19 cellular contexts compared by ENCODE assay signal in the genomic region with DNA sequence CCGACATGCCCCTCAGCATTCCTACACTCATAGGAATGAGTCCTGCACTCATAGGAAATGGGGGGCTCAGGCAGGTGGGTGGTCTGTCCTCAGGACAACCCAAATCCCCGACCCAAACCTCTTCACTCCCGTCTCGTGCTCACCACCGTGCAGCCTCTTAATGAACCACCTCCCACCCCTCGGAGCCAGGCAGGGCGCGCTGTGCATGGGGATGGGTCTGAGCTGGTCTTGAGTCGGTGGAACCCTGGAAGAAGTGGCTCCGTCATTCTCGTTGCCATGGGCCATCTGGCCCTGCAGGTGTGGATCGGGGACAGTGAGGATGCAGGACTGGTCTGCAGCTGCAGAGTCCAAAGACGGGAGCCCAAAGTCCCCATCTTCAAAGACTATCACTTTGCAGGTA. TPM values are rescaled to one million over a fixed set of nuclear protein-coding genes. Genes with fewer than 3 reads are reported as not detected.
DNase-seq lines count a peak whose midpoint lies in the region; ATAC-seq, FAIRE-seq and TF ChIP-seq lines count a peak whose summit lies in the region.
"Had no signal": no experiment of that assay in that cellular context is flagged by ENCODE, and none has a peak within 500 bp of the region (broad histone marks: within the 10 kb centered on the region; RNA-seq: fewer than 3 reads in every experiment).

No MANE protein-coding gene starts in this region.

- no TSS peak for BruUV-seq in HepG2 (replicated peaks; lab: Mats Ljungman, UMichigan)

- H3K27me3 ChIP-seq in BLaER1 (no peaks in the 10 kb centered on the region; the same call in 1 of the 2 replicates), colonic mucosa (no peaks in the 10 kb centered on the region), HepG2 (ENCODE audit: control insufficient read depth in 1 of 2, insufficient read depth in 2 of 2, low read length in 2 of 2) (peaks cover under 1 to 23% of the 10 kb centered on the region in 2 experiments; a peak in 3 of 5 replicates), osteoblast (ENCODE audit: insufficient read depth, low read length) (peaks cover 3% of the 10 kb centered on the region)

- WGBS in HepG2 (ENCODE audit: low lambda C conversion rate) = 30% methylated on average over 12 of the region's 13 CpGs

- H3K36me3 ChIP-seq in BLaER1 (no peaks in the 10 kb centered on the region), colonic mucosa (no peaks in the 10 kb centered on the region), HepG2 (replicated peaks in 1 of 2; ENCODE audit: control insufficient read depth in 1 of 2, insufficient read depth in 2 of 2, low read length in 2 of 2) (no peaks in the 10 kb centered on the region), osteoblast (ENCODE audit: insufficient read depth, low read length) (no peaks in the 10 kb centered on the region)

- no peak for TF ChIP-seq POLR2A in HepG2 (IDR thresholded peaks at IDR 0.05; ENCODE audit: insufficient read depth in 1 of 2, low read depth in 2 of 2, low read length in 2 of 2)

- H3K4me1 ChIP-seq in BLaER1 (peaks cover 52% of the 10 kb centered on the region), colonic mucosa (peaks cover 14% of the 10 kb centered on the region), HepG2 (ENCODE audit: insufficient read depth, low read length) (peaks cover 63% of the 10 kb centered on the region), osteoblast (ENCODE audit: insufficient read depth, low read length) (no peaks in the 10 kb centered on the region)

- H3K27ac ChIP-seq in BLaER1 (no peak overlapping the region), colonic mucosa (peak overlapping the region; percentile 69), HepG2 (ENCODE audit: extremely low read length, insufficient read depth, low read length) (no peak overlapping the region), osteoblast (ENCODE audit: low read depth, low read length) (no peak overlapping the region)
- H3K27ac ChIP-seq: C4-2B, GM23248 had no signal

- H2AFZ ChIP-seq in HepG2 (ENCODE audit: low read length) (no peak overlapping the region), osteoblast (ENCODE audit: low read length) (no peak overlapping the region)
- H2AFZ ChIP-seq: GM23248 had no signal

- intact Hi-C loops in colonic mucosa (cut with DNase I) = no loop called here
- intact Hi-C loops in HepG2 (cut with micrococcal nuclease; ENCODE audit: unreplicated experiment) = loop anchor here (1.0 kb wide), 1 partner anchor 33 kb away; no protein-coding TSS in a partner anchor

- H3K4me2 ChIP-seq in BLaER1 (peak overlapping the region; percentile 77), HepG2 (ENCODE audit: low read depth, low read length) (peak overlapping the region; percentile 84), osteoblast (ENCODE audit: insufficient read depth, low read length) (no peak overlapping the region)

- POLR2A ChIA-PET in HepG2 (lab: Yijun Ruan, JAX) = no interaction called here

- ATAC-seq in HepG2 = peak; percentile 6; the same call in 2 of the 3 replicates

- CTCF ChIA-PET in HepG2 (lab: Yijun Ruan, JAX; ENCODE audit: low intra/inter-chr PET ratio, low total read pairs) = no interaction called here

- in situ Hi-C loops in HepG2 (cut with HindIII; ENCODE audit: extremely low pct_ligation_motif_present, low pct_unique_long_range_greater_than_20kb) = no loop called here

- H4K20me1 ChIP-seq in BLaER1 (no peaks in the 10 kb centered on the region), HepG2 (ENCODE audit: insufficient read depth, low read length) (no peaks in the 10 kb centered on the region), osteoblast (ENCODE audit: insufficient read depth, low read length) (no peaks in the 10 kb centered on the region)

- H3K9ac ChIP-seq in BLaER1 = 0 out of 2 replicates have a peak overlapping the region, but pooled peaks have one; percentile 11
- H3K9ac ChIP-seq in colonic mucosa (ENCODE audit: low read depth in 2 of 2, low read length in 2 of 2) = peak overlapping the region in 1 of 2 donors; percentile 93
- H3K9ac ChIP-seq in HepG2 (ENCODE audit: insufficient read depth, low read depth, low read length) = no peak overlapping the region
- H3K9ac ChIP-seq: GM23248 had no signal

- no peak for TF ChIP-seq EP300 in HepG2 (IDR thresholded peaks at IDR 0.05; ENCODE audit: low read depth in 2 of 2, low read length in 2 of 2)
- TF ChIP-seq EP300 in HepG2 (CRISPR knock-in tag; IDR thresholded peaks at IDR 0.05; ENCODE audit: borderline replicate concordance) = no peak

- TF ChIP-seq RAD21 in HepG2 (CRISPR knock-in tag; IDR thresholded peaks at IDR 0.05) = no peak

- no peak for FAIRE-seq in HepG2 (lab: Jason Lieb, UNC)
- FAIRE-seq: D721Med, GM12892, GM19239 had no signal

- no peak for DNase-seq in colonic mucosa
- no peak for DNase-seq in HepG2 (ENCODE audit: low spot score)
- DNase-seq in osteoblast (ENCODE audit: insufficient read length, low spot score, missing footprints) = peak; percentile 66
- no peak for DNase-seq in NCI-H146 (lab: John Stamatoyannopoulos, UW)
- no peak for DNase-seq in NCI-H187 treated with DMSO at 0.1 percent for 48 hours (lab: John Stamatoyannopoulos, UW)
- DNase-seq in COR-L47 (lab: John Stamatoyannopoulos, UW) = no peak
- DNase-seq: 8988T; CD4-positive, alpha-beta memory T cell; DMS153; DMS79 treated with DMSO at 0.1 percent for 48 hours; EL; GDM1; GM23248; H7 had no signal

- TF ChIP-seq CTCF in colonic mucosa (IDR thresholded peaks at IDR 0.05) (no peak), HepG2 (CRISPR knock-in tag; IDR thresholded peaks at IDR 0.05) (no peak), osteoblast (IDR thresholded peaks at IDR 0.05; ENCODE audit: extremely low read depth, low read depth, low read length) (no peak)

- H3K4me3 ChIP-seq in BLaER1 (peak overlapping the region; percentile 36; the same call in 1 of the 2 replicates), colonic mucosa (no peak overlapping the region), HepG2 (replicated peaks in 1 of 3; ENCODE audit: insufficient read depth in 1 of 3, low read depth in 2 of 3, low read length in 3 of 3) (peak overlapping the region; percentile 26 to 60 (median 27)), osteoblast (ENCODE audit: insufficient read depth, low read length) (no peak overlapping the region)
- H3K4me3 ChIP-seq: GM23248 had no signal

- H3K9me3 ChIP-seq in BLaER1 = no peaks in the 10 kb centered on the region
- H3K9me3 ChIP-seq in colonic mucosa = no peaks in the 10 kb centered on the region
- no peaks in the 10 kb centered on the region for H3K9me3 ChIP-seq in HepG2 (ENCODE audit: low read length)
- H3K9me3 ChIP-seq in osteoblast (ENCODE audit: low read depth, low read length) = no peaks in the 10 kb centered on the region

- no peaks in the 10 kb centered on the region for H3K79me2 ChIP-seq in HepG2 (ENCODE audit: insufficient read depth, low read length)
- no peaks in the 10 kb centered on the region for H3K79me2 ChIP-seq in osteoblast (ENCODE audit: insufficient read depth, low read length)

RNA-seq across cellular contexts. Expression of gene RAB40B, which starts 6.4 kb away (rescaled TPM):
- total RNA-seq in colonic mucosa = 10 to 100 TPM; 34.7 to 35.8 TPM
- 4.4 and 6.2 TPM in 2 replicates for total RNA-seq in HepG2 (2016; rRNA removed; fragmentation: Illumina TruSeq; extraction: Trizol)
- total RNA-seq in HepG2 (2016; cell fraction: cytosol; rRNA removed; fragmentation: Illumina TruSeq; extraction: Trizol; ENCODE audit: low read depth) = 8.6 and 11.9 TPM in 2 replicates
- total RNA-seq in HepG2 (2016; cell fraction: insoluble cytoplasmic fraction; rRNA removed; fragmentation: Illumina TruSeq; extraction: Trizol) = 6.2 and 7.4 TPM in 2 replicates
- 18.5 and 22.6 TPM in 2 replicates for total RNA-seq in HepG2 (2016; cell fraction: membrane; rRNA removed; fragmentation: Illumina TruSeq; extraction: Trizol)
- 3.7 TPM in 2 replicates for total RNA-seq in HepG2 (2016; cell fraction: nucleus; rRNA removed; fragmentation: Illumina TruSeq; extraction: Trizol)
- 6.5 and 7.2 TPM in 2 replicates for polyA plus RNA-seq in HepG2 (2011; rRNA removed)
- 5.7 and 9.9 TPM in 2 replicates for polyA plus RNA-seq in HepG2 (2011; cell fraction: cytosol; rRNA removed)
- polyA plus RNA-seq in HepG2 (2011; cell fraction: nucleus; rRNA removed) = 10.8 and 12.6 TPM in 2 replicates
- polyA plus RNA-seq in HepG2 (2012) = 6.2 and 7.3 TPM in 2 replicates
- 25.0 and 26.7 TPM in 2 replicates for polyA plus RNA-seq in HepG2 (2016; cell fraction: cytosol; fragmentation: Illumina TruSeq; extraction: Trizol; ENCODE audit: low read depth)
- 7.0 and 7.6 TPM in 2 replicates for polyA plus RNA-seq in HepG2 (2016; cell fraction: insoluble cytoplasmic fraction; fragmentation: Illumina TruSeq; extraction: Trizol; ENCODE audit: low read depth)
- 27.5 and 28.9 TPM in 2 replicates for polyA plus RNA-seq in HepG2 (2016; cell fraction: membrane; fragmentation: Illumina TruSeq; extraction: Trizol; ENCODE audit: low read depth)
- polyA plus RNA-seq in HepG2 (2016; cell fraction: nucleus; fragmentation: Illumina TruSeq; extraction: Trizol; ENCODE audit: insufficient read depth, low read depth) = 8.7 and 12.0 TPM in 2 replicates
- polyA minus RNA-seq in HepG2 (2011; rRNA and poly(A)+ RNA removed; ENCODE audit: low replicate concordance) = 3.1 and 8.9 TPM in 2 replicates
- polyA minus RNA-seq in HepG2 (2011; cell fraction: cytosol; rRNA and poly(A)+ RNA removed) = 1.4 and 3.2 TPM in 2 replicates
- polyA minus RNA-seq in HepG2 (2011; cell fraction: nucleus; rRNA and poly(A)+ RNA removed) = 2.7 TPM in 2 replicates
- total RNA-seq in osteoblast = 8.3 and 9.1 TPM in 2 replicates

RNA-seq across cellular contexts. Expression of gene FN3KRP, which starts 11.6 kb away (rescaled TPM):
- total RNA-seq in colonic mucosa (10 to 100 TPM; 34.4 to 52.5 TPM), HepG2 (2016; rRNA removed; fragmentation: Illumina TruSeq; extraction: Trizol) (28.2 and 36.1 TPM in 2 replicates), osteoblast (10.1 and 13.8 TPM in 2 replicates)
- 5.3 and 7.1 TPM in 2 replicates for total RNA-seq in HepG2 (2016; cell fraction: cytosol; rRNA removed; fragmentation: Illumina TruSeq; extraction: Trizol; ENCODE audit: low read depth)
- total RNA-seq in HepG2 (2016; cell fraction: insoluble cytoplasmic fraction; rRNA removed; fragmentation: Illumina TruSeq; extraction: Trizol) = 27.6 and 34.8 TPM in 2 replicates
- 17.5 and 18.4 TPM in 2 replicates for total RNA-seq in HepG2 (2016; cell fraction: membrane; rRNA removed; fragmentation: Illumina TruSeq; extraction: Trizol)
- total RNA-seq in HepG2 (2016; cell fraction: nucleus; rRNA removed; fragmentation: Illumina TruSeq; extraction: Trizol) = 16.5 and 21.0 TPM in 2 replicates
- 22.1 and 22.4 TPM in 2 replicates for polyA plus RNA-seq in HepG2 (2011; rRNA removed)
- 17.7 and 18.3 TPM in 2 replicates for polyA plus RNA-seq in HepG2 (2011; cell fraction: cytosol; rRNA removed)
- 34.0 and 36.3 TPM in 2 replicates for polyA plus RNA-seq in HepG2 (2011; cell fraction: nucleus; rRNA removed)
- 27.4 and 37.9 TPM in 2 replicates for polyA plus RNA-seq in HepG2 (2012)
- 6.9 and 7.2 TPM in 2 replicates for polyA plus RNA-seq in HepG2 (2016; cell fraction: cytosol; fragmentation: Illumina TruSeq; extraction: Trizol; ENCODE audit: low read depth)
- polyA plus RNA-seq in HepG2 (2016; cell fraction: insoluble cytoplasmic fraction; fragmentation: Illumina TruSeq; extraction: Trizol; ENCODE audit: low read depth) = 54.4 and 62.2 TPM in 2 replicates
- 14.4 and 14.9 TPM in 2 replicates for polyA plus RNA-seq in HepG2 (2016; cell fraction: membrane; fragmentation: Illumina TruSeq; extraction: Trizol; ENCODE audit: low read depth)
- polyA plus RNA-seq in HepG2 (2016; cell fraction: nucleus; fragmentation: Illumina TruSeq; extraction: Trizol; ENCODE audit: insufficient read depth, low read depth) = 57.5 and 59.5 TPM in 2 replicates
- polyA minus RNA-seq in HepG2 (2011; rRNA and poly(A)+ RNA removed; ENCODE audit: low replicate concordance) = 13.3 and 23.3 TPM in 2 replicates
- 11.0 and 11.2 TPM in 2 replicates for polyA minus RNA-seq in HepG2 (2011; cell fraction: cytosol; rRNA and poly(A)+ RNA removed)
- 9.8 and 12.2 TPM in 2 replicates for polyA minus RNA-seq in HepG2 (2011; cell fraction: nucleus; rRNA and poly(A)+ RNA removed)

RNA-seq across cellular contexts. Expression of gene FN3K, which starts 30.5 kb away (rescaled TPM):
- total RNA-seq in colonic mucosa (10 to 100 TPM; 46.9 to 69.5 TPM), HepG2 (2016; rRNA removed; fragmentation: Illumina TruSeq; extraction: Trizol) (12.2 and 22.0 TPM in 2 replicates), osteoblast (2.9 and 4.4 TPM in 2 replicates)
- total RNA-seq in HepG2 (2016; cell fraction: cytosol; rRNA removed; fragmentation: Illumina TruSeq; extraction: Trizol; ENCODE audit: low read depth) = 9.6 and 10.3 TPM in 2 replicates
- total RNA-seq in HepG2 (2016; cell fraction: insoluble cytoplasmic fraction; rRNA removed; fragmentation: Illumina TruSeq; extraction: Trizol) = 12.7 and 23.9 TPM in 2 replicates
- 17.0 and 17.4 TPM in 2 replicates for total RNA-seq in HepG2 (2016; cell fraction: membrane; rRNA removed; fragmentation: Illumina TruSeq; extraction: Trizol)
- 29.1 and 32.3 TPM in 2 replicates for total RNA-seq in HepG2 (2016; cell fraction: nucleus; rRNA removed; fragmentation: Illumina TruSeq; extraction: Trizol)
- 3.5 and 5.7 TPM in 2 replicates for polyA plus RNA-seq in HepG2 (2011; rRNA removed)
- polyA plus RNA-seq in HepG2 (2011; cell fraction: cytosol; rRNA removed) = 1.9 and 2.0 TPM in 2 replicates
- polyA plus RNA-seq in HepG2 (2011; cell fraction: nucleus; rRNA removed) = 27.8 and 27.9 TPM in 2 replicates
- 48.6 and 58.1 TPM in 2 replicates for polyA plus RNA-seq in HepG2 (2012)
- 21.3 and 21.5 TPM in 2 replicates for polyA plus RNA-seq in HepG2 (2016; cell fraction: cytosol; fragmentation: Illumina TruSeq; extraction: Trizol; ENCODE audit: low read depth)
- 52.3 and 61.0 TPM in 2 replicates for polyA plus RNA-seq in HepG2 (2016; cell fraction: insoluble cytoplasmic fraction; fragmentation: Illumina TruSeq; extraction: Trizol; ENCODE audit: low read depth)
- polyA plus RNA-seq in HepG2 (2016; cell fraction: membrane; fragmentation: Illumina TruSeq; extraction: Trizol; ENCODE audit: low read depth) = 23.7 and 26.9 TPM in 2 replicates
- polyA plus RNA-seq in HepG2 (2016; cell fraction: nucleus; fragmentation: Illumina TruSeq; extraction: Trizol; ENCODE audit: insufficient read depth, low read depth) = 78.1 and 80.9 TPM in 2 replicates
- polyA minus RNA-seq in HepG2 (2011; rRNA and poly(A)+ RNA removed; ENCODE audit: low replicate concordance) = 1.6 and 9.2 TPM in 2 replicates
- polyA minus RNA-seq in HepG2 (2011; cell fraction: cytosol; rRNA and poly(A)+ RNA removed) = 17.1 and 26.0 TPM in 2 replicates
- polyA minus RNA-seq in HepG2 (2011; cell fraction: nucleus; rRNA and poly(A)+ RNA removed) = 24.3 and 29.1 TPM in 2 replicates

RNA-seq across cellular contexts. Expression of gene TBCD, which starts 47.0 kb away (rescaled TPM):
- total RNA-seq in colonic mucosa = 100 to 1,000 TPM in 1 of 2 donors, 10 to 100 TPM in 1; 49.2 to 101 TPM
- total RNA-seq in HepG2 (2016; rRNA removed; fragmentation: Illumina TruSeq; extraction: Trizol) = 33.9 and 49.6 TPM in 2 replicates
- 98.6 and 103 TPM in 2 replicates for total RNA-seq in HepG2 (2016; cell fraction: cytosol; rRNA removed; fragmentation: Illumina TruSeq; extraction: Trizol; ENCODE audit: low read depth)
- 32.6 and 40.4 TPM in 2 replicates for total RNA-seq in HepG2 (2016; cell fraction: insoluble cytoplasmic fraction; rRNA removed; fragmentation: Illumina TruSeq; extraction: Trizol)
- total RNA-seq in HepG2 (2016; cell fraction: membrane; rRNA removed; fragmentation: Illumina TruSeq; extraction: Trizol) = 28.6 and 30.6 TPM in 2 replicates
- total RNA-seq in HepG2 (2016; cell fraction: nucleus; rRNA removed; fragmentation: Illumina TruSeq; extraction: Trizol) = 44.9 and 51.2 TPM in 2 replicates
- 54.8 and 58.7 TPM in 2 replicates for polyA plus RNA-seq in HepG2 (2011; rRNA removed)
- polyA plus RNA-seq in HepG2 (2011; cell fraction: cytosol; rRNA removed) = 29.1 and 46.9 TPM in 2 replicates
- polyA plus RNA-seq in HepG2 (2011; cell fraction: nucleus; rRNA removed) = 327 and 449 TPM in 2 replicates
- polyA plus RNA-seq in HepG2 (2012) = 37.3 and 41.7 TPM in 2 replicates
- polyA plus RNA-seq in HepG2 (2016; cell fraction: cytosol; fragmentation: Illumina TruSeq; extraction: Trizol; ENCODE audit: low read depth) = 3.7 and 4.9 TPM in 2 replicates
- polyA plus RNA-seq in HepG2 (2016; cell fraction: insoluble cytoplasmic fraction; fragmentation: Illumina TruSeq; extraction: Trizol; ENCODE audit: low read depth) = 39.7 and 51.2 TPM in 2 replicates
- polyA plus RNA-seq in HepG2 (2016; cell fraction: membrane; fragmentation: Illumina TruSeq; extraction: Trizol; ENCODE audit: low read depth) = 5.6 and 6.8 TPM in 2 replicates
- polyA plus RNA-seq in HepG2 (2016; cell fraction: nucleus; fragmentation: Illumina TruSeq; extraction: Trizol; ENCODE audit: insufficient read depth, low read depth) = 140 and 151 TPM in 2 replicates
- polyA minus RNA-seq in HepG2 (2011; rRNA and poly(A)+ RNA removed; ENCODE audit: low replicate concordance) = 67.0 and 125 TPM in 2 replicates
- 38.0 and 45.2 TPM in 2 replicates for polyA minus RNA-seq in HepG2 (2011; cell fraction: cytosol; rRNA and poly(A)+ RNA removed)
- polyA minus RNA-seq in HepG2 (2011; cell fraction: nucleus; rRNA and poly(A)+ RNA removed) = 51.1 and 51.6 TPM in 2 replicates
- total RNA-seq in osteoblast = 28.0 and 29.0 TPM in 2 replicates

RNA-seq across cellular contexts. Expression of gene WDR45B, which starts 56.6 kb away (rescaled TPM):
- total RNA-seq in colonic mucosa (100 to 1,000 TPM in 1 of 2 donors, 10 to 100 TPM in 1; 58.8 to 119 TPM), HepG2 (2016; rRNA removed; fragmentation: Illumina TruSeq; extraction: Trizol) (86.2 and 88.8 TPM in 2 replicates), osteoblast (66.2 and 66.3 TPM in 2 replicates)
- 59.9 and 62.3 TPM in 2 replicates for total RNA-seq in HepG2 (2016; cell fraction: cytosol; rRNA removed; fragmentation: Illumina TruSeq; extraction: Trizol; ENCODE audit: low read depth)
- 80.2 and 87.6 TPM in 2 replicates for total RNA-seq in HepG2 (2016; cell fraction: insoluble cytoplasmic fraction; rRNA removed; fragmentation: Illumina TruSeq; extraction: Trizol)
- 148 and 149 TPM in 2 replicates for total RNA-seq in HepG2 (2016; cell fraction: membrane; rRNA removed; fragmentation: Illumina TruSeq; extraction: Trizol)
- 45.2 and 55.4 TPM in 2 replicates for total RNA-seq in HepG2 (2016; cell fraction: nucleus; rRNA removed; fragmentation: Illumina TruSeq; extraction: Trizol)
- polyA plus RNA-seq in HepG2 (2011; rRNA removed) = 153 and 155 TPM in 2 replicates
- 121 and 131 TPM in 2 replicates for polyA plus RNA-seq in HepG2 (2011; cell fraction: cytosol; rRNA removed)
- polyA plus RNA-seq in HepG2 (2011; cell fraction: nucleus; rRNA removed) = 186 and 214 TPM in 2 replicates
- polyA plus RNA-seq in HepG2 (2012) = 124 and 164 TPM in 2 replicates
- 65.9 and 70.7 TPM in 2 replicates for polyA plus RNA-seq in HepG2 (2016; cell fraction: cytosol; fragmentation: Illumina TruSeq; extraction: Trizol; ENCODE audit: low read depth)
- polyA plus RNA-seq in HepG2 (2016; cell fraction: insoluble cytoplasmic fraction; fragmentation: Illumina TruSeq; extraction: Trizol; ENCODE audit: low read depth) = 89.4 and 101 TPM in 2 replicates
- 129 and 138 TPM in 2 replicates for polyA plus RNA-seq in HepG2 (2016; cell fraction: membrane; fragmentation: Illumina TruSeq; extraction: Trizol; ENCODE audit: low read depth)
- polyA plus RNA-seq in HepG2 (2016; cell fraction: nucleus; fragmentation: Illumina TruSeq; extraction: Trizol; ENCODE audit: insufficient read depth, low read depth) = 81.4 and 81.5 TPM in 2 replicates
- 68.7 and 113 TPM in 2 replicates for polyA minus RNA-seq in HepG2 (2011; rRNA and poly(A)+ RNA removed; ENCODE audit: low replicate concordance)
- 60.7 and 64.4 TPM in 2 replicates for polyA minus RNA-seq in HepG2 (2011; cell fraction: cytosol; rRNA and poly(A)+ RNA removed)
- polyA minus RNA-seq in HepG2 (2011; cell fraction: nucleus; rRNA and poly(A)+ RNA removed) = 61.5 and 68.1 TPM in 2 replicates

Comparison
In these comparisons a context has a peak if more than half of its experiments do, and no peak if none do; other contexts are left out.
1. H3K4me3 ChIP-seq: peak in BLaER1 (single experiment) and HepG2 (3 of 3); none in colonic mucosa (single experiment) and osteoblast (single experiment).